6 cellular contexts compared by ENCODE assay signal in genomic region chr15:52407374-52407773, GRCh38.
"Had no signal": no experiment of that assay in that cellular context is flagged by ENCODE, and none has a peak within 500 bp of the region (broad histone marks: within the 10 kb centered on the region; RNA-seq: fewer than 3 reads in every experiment).

No MANE protein-coding gene starts in this region.

- H3K4me3 ChIP-seq: GM23338 had no signal

- H3K4me3 Mint-ChIP-seq: GM23338, H9, IgD-negative memory B cell had no signal

- ATAC-seq: GM23338, HepG2 had no signal

- H2AFZ ChIP-seq: GM23338 had no signal

- H3K9me3 Mint-ChIP-seq: GM23338, H9, IgD-negative memory B cell had no signal

- H3K27ac ChIP-seq: HL-60 had no signal

- H3K27me3 Mint-ChIP-seq: IgD-negative memory B cell had no signal

- H3K27ac Mint-ChIP-seq: H9 had no signal

- H3K4me1 Mint-ChIP-seq: GM23338, H9, IgD-negative memory B cell had no signal

- H3K4me2 ChIP-seq: GM23338 had no signal

- DNase-seq: H9, HCEC 1CT had no signal
